14 cellular contexts compared by ENCODE assay signal in genomic region chrX:41666251-41666650, GRCh38. TPM values are rescaled to one million over a fixed set of nuclear protein-coding genes. Genes with fewer than 3 reads are reported as not detected.
DNase-seq lines count a peak whose midpoint lies in the region; ATAC-seq and TF ChIP-seq lines count a peak whose summit lies in the region.
"Had no signal": no experiment of that assay in that cellular context is flagged by ENCODE, and none has a peak within 500 bp of the region (broad histone marks: within the 10 kb centered on the region; RNA-seq: fewer than 3 reads in every experiment).

No MANE protein-coding gene starts in this region.

- POLR2A ChIA-PET in T-cell (lab: Charles Lee) = interaction anchor here in 1 of 2 donors (0.6 kb wide), 1 partner anchor 11 kb away, joined by 3 read pairs; no protein-coding TSS in a partner anchor

- TF ChIP-seq CTCF in right atrium auricular region (IDR thresholded peaks at IDR 0.05) (no peak), thoracic aorta (IDR thresholded peaks at IDR 0.05) (no peak), lower lobe of right lung (IDR thresholded peaks at IDR 0.05) (no peak)

- H3K36me3 Mint-ChIP-seq in T-cell = peaks cover 31% of the 10 kb centered on the region

- peaks cover 0 to 4% of the 10 kb centered on the region in 2 donors for H3K27me3 Mint-ChIP-seq in T-cell

- H3K9me3 ChIP-seq in right atrium auricular region = no peaks in the 10 kb centered on the region
- no peaks in the 10 kb centered on the region for H3K9me3 ChIP-seq in thoracic aorta
- H3K9me3 ChIP-seq in lower lobe of right lung = no peaks in the 10 kb centered on the region
- H3K9me3 ChIP-seq: upper lobe of left lung had no signal

- peaks cover 0 to 29% (median 20%) of the 10 kb centered on the region in 3 donors for H3K4me1 Mint-ChIP-seq in T-cell

- H3K36me3 ChIP-seq in right atrium auricular region (no peaks in the 10 kb centered on the region), thoracic aorta (no peaks in the 10 kb centered on the region), lower lobe of right lung (no peaks in the 10 kb centered on the region)
- H3K36me3 ChIP-seq: upper lobe of left lung had no signal

- ATAC-seq in Right ventricle myocardium inferior = peak; percentile 46
- no peak for ATAC-seq in T-cell (replicated peaks in 1 of 4)
- no peak for ATAC-seq in thoracic aorta (ENCODE audit: insufficient number of reproducible peaks, low FRiP score, low read depth)
- ATAC-seq in lower lobe of right lung = no peak
- ATAC-seq: left colon had no signal

- H3K4me3 ChIP-seq in right atrium auricular region = no peak overlapping the region
- H3K4me3 ChIP-seq in thoracic aorta = no peak overlapping the region
- H3K4me3 ChIP-seq in lower lobe of right lung = no peak overlapping the region
- H3K4me3 ChIP-seq: upper lobe of left lung had no signal

- no peak overlapping the region for H3K27ac ChIP-seq in right atrium auricular region
- H3K27ac ChIP-seq in epithelial cell of prostate = peak overlapping the region; percentile 26
- H3K27ac ChIP-seq in thoracic aorta = peak overlapping the region; percentile 37 to 85
- H3K27ac ChIP-seq in lower lobe of right lung = no peak overlapping the region
- H3K27ac ChIP-seq: parathyroid adenoma, RWPE1, upper lobe of left lung had no signal

- CTCF ChIA-PET in T-cell (lab: Charles Lee) = no interaction called here

- no peaks in the 10 kb centered on the region for H3K9me3 Mint-ChIP-seq in T-cell

- intact Hi-C loops in Right ventricle myocardium inferior (cut with DNase I) = no loop called here
- intact Hi-C loops in lower lobe of right lung (cut with DNase I) = no loop called here

- H3K4me1 ChIP-seq in right atrium auricular region (no peaks in the 10 kb centered on the region), thoracic aorta (ENCODE audit: control insufficient read depth in 1 of 2, low read depth in 2 of 2) (peaks cover 22 to 60% of the 10 kb centered on the region in 2 donors), lower lobe of right lung (no peaks in the 10 kb centered on the region)
- H3K4me1 ChIP-seq: parathyroid adenoma had no signal

- peak overlapping the region; percentile 36 to 45 for H3K27ac Mint-ChIP-seq in T-cell

- H3K4me3 Mint-ChIP-seq in T-cell = no peak overlapping the region

- H3K27me3 ChIP-seq in right atrium auricular region (no peaks in the 10 kb centered on the region), thoracic aorta (replicated peaks; ENCODE audit: insufficient read depth) (no peaks in the 10 kb centered on the region), lower lobe of right lung (ENCODE audit: low read depth) (no peaks in the 10 kb centered on the region)
- H3K27me3 ChIP-seq: upper lobe of left lung had no signal

- DNase-seq in Right ventricle myocardium inferior (ENCODE audit: missing footprints) (no peak), right atrium auricular region (ENCODE audit: low spot score) (no peak), T-cell (no peak), epithelial cell of prostate (ENCODE audit: low read depth, low spot score) (no peak), thoracic aorta (ENCODE audit: low spot score) (no peak), SHP77 (lab: John Stamatoyannopoulos, UW) (no peak), NCI-H187 treated with DMSO at 0.1 percent for 48 hours (lab: John Stamatoyannopoulos, UW) (no peak), lower lobe of right lung (no peak)
- DNase-seq: activated CD4-positive, alpha-beta T cell treated with anti-CD3 and anti-CD28 coated beads for 4 hours; left colon; NCI-H1930; upper lobe of left lung had no signal

RNA-seq across cellular contexts. Expression of gene GPR34, which starts 22.5 kb away (rescaled TPM):
- total RNA-seq in Right ventricle myocardium inferior (10.0 TPM), right atrium auricular region (1 to 10 TPM; 3.8 to 8.5 TPM), T-cell (under 1 TPM in 1 of 5 donors, not detected in 4; 0.30 TPM), thoracic aorta (10 to 100 TPM; 28.0 to 38.6 TPM), lower lobe of right lung (33.6 TPM)

RNA-seq across cellular contexts. Expression of gene GPR82, which starts 57.7 kb away (rescaled TPM):
- total RNA-seq in Right ventricle myocardium inferior (0.22 TPM), right atrium auricular region (under 1 TPM in 1 of 2 donors, not detected in 1; 0.31 TPM), T-cell (under 1 TPM in 3 of 5 donors, not detected in 2; 0.07 to 0.22 (median 0.15) TPM), thoracic aorta (under 1 TPM in 1 of 2 donors, not detected in 1; 0.41 TPM), lower lobe of right lung (0.65 TPM)

Comparison
In these comparisons a context has a peak if more than half of its experiments do, and no peak if none do; other contexts are left out.
1. H3K27ac ChIP-seq: peak in epithelial cell of prostate (single experiment) and thoracic aorta (2 of 2); none in right atrium auricular region (0 of 2) and lower lobe of right lung (single experiment).